Comparison of ENCODE assay signal across 8 cellular contexts in the genomic region with DNA sequence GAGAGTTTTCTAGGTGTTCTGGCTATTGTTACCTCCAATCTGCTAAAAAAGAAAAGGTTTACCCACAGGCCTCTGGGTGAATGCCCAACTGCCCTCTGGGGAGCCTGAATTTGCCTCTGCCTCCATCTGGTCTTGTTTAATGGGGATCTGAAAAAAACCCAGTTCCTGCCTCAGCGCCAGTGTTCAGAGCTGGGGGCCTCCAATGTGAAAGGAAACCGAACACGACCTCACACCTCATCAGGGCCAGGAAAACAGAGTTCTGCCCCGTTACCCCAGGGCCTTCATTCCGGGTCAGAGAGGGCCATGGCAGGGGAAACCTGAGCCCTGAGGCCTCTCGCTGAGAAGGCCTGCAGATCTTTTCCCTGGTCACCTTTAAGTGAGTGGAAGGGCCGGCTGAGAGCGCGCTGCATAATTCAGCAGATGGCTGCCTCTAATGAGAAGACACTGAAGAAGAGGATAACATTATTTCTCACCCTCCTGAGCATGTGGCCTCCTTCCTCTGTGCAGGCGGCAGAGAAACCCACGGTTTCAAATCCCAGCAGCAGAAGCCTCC. TPM values are rescaled to one million over a fixed set of nuclear protein-coding genes. Genes with fewer than 3 reads are reported as not detected.
DNase-seq lines count a peak whose midpoint lies in the region; ATAC-seq, FAIRE-seq and TF ChIP-seq lines count a peak whose summit lies in the region.

No MANE protein-coding gene starts in this region.

- no peaks in the 10 kb centered on the region for H3K9me3 ChIP-seq in Peyer's patch
- no peaks in the 10 kb centered on the region for H3K9me3 ChIP-seq in suprapubic skin

- DNase-seq in GM12864 (ENCODE audit: low read depth), result no peak
- DNase-seq in GM23338 (ENCODE audit: low spot score), result no peak
- DNase-seq in Peyer's patch, result peak in 2 of 3 donors; percentile 70 to 78
- DNase-seq in fibroblast of villous mesenchyme (ENCODE audit: low read depth), result peak; percentile 21
- DNase-seq in suprapubic skin (ENCODE audit: low spot score in 2 of 2), result no peak
- DNase-seq in H54 (ENCODE audit: insufficient read length, low spot score), result no peak
- DNase-seq in NCI-H1105 treated with DMSO at 0.1 percent for 48 hours (lab: John Stamatoyannopoulos, UW), result no peak
- no peak for DNase-seq in GM20000 (ENCODE audit: low spot score)

- H3K36me3 Mint-ChIP-seq in GM23338 (ENCODE audit: low read depth), result no peaks in the 10 kb centered on the region

- H3K9me3 Mint-ChIP-seq in GM23338, result no peaks in the 10 kb centered on the region

- no peak overlapping the region for H3K4me3 Mint-ChIP-seq in GM23338

- H3K4me3 ChIP-seq in GM12864 (ENCODE audit: low read depth, low read length) (peak overlapping the region; percentile 39), GM23338 (no peak overlapping the region), Peyer's patch (no peak overlapping the region), fibroblast of villous mesenchyme (ENCODE audit: low read depth, low read length) (no peak overlapping the region), suprapubic skin (no peak overlapping the region)

- peaks cover 32% of the 10 kb centered on the region for H3K4me1 Mint-ChIP-seq in GM23338

- peaks cover 3% of the 10 kb centered on the region for H3K27me3 Mint-ChIP-seq in GM23338 (ENCODE audit: insufficient read depth, low read depth, poor library complexity)

- no peak overlapping the region for H2AFZ ChIP-seq in GM23338

- TF ChIP-seq POLR2A in Peyer's patch (IDR thresholded peaks at IDR 0.05) (no peak), suprapubic skin (IDR thresholded peaks at IDR 0.05) (no peak), H54 (IDR thresholded peaks at IDR 0.05; ENCODE audit: low read depth, low read length) (no peak)

- H3K27me3 ChIP-seq in GM23338 (ENCODE audit: insufficient read depth) (no peaks in the 10 kb centered on the region), Peyer's patch (no peaks in the 10 kb centered on the region), suprapubic skin (no peaks in the 10 kb centered on the region)

- H3K4me2 ChIP-seq in GM23338, result no peak overlapping the region

- H3K36me3 ChIP-seq in GM23338 (ENCODE audit: insufficient read depth) (no peaks in the 10 kb centered on the region), Peyer's patch (no peaks in the 10 kb centered on the region), suprapubic skin (no peaks in the 10 kb centered on the region)

- FAIRE-seq in H54 (lab: Jason Lieb, UNC), result no peak

- peaks cover 85% of the 10 kb centered on the region for H3K79me2 ChIP-seq in GM23338 (replicated peaks; ENCODE audit: insufficient read depth)

- no peak for TF ChIP-seq EP300 in suprapubic skin (IDR thresholded peaks at IDR 0.05)

- no peaks in the 10 kb centered on the region for H3F3A ChIP-seq in GM23338 (replicated peaks; ENCODE audit: low read depth)

- TF ChIP-seq CTCF in GM12864 (IDR thresholded peaks at IDR 0.05; ENCODE audit: low read depth, low read length, missing control alignments), result no peak
- TF ChIP-seq CTCF in GM23338 (conservative IDR thresholded peaks at IDR 0.05; ENCODE audit: low read depth in 2 of 2), result no peak
- TF ChIP-seq CTCF in Peyer's patch (IDR thresholded peaks at IDR 0.05), result no peak
- no peak for TF ChIP-seq CTCF in fibroblast of villous mesenchyme (IDR thresholded peaks at IDR 0.05; ENCODE audit: insufficient read depth, low read depth, low read length)
- no peak for TF ChIP-seq CTCF in suprapubic skin (IDR thresholded peaks at IDR 0.05)
- no peak for TF ChIP-seq CTCF in GM20000 (IDR thresholded peaks at IDR 0.05; ENCODE audit: extremely low read depth, missing control alignments)

- no peaks in the 10 kb centered on the region for H3K9me2 ChIP-seq in GM23338 (ENCODE audit: insufficient read depth)

- H3K4me1 ChIP-seq in GM23338 (ENCODE audit: insufficient read depth) (peaks cover 16% of the 10 kb centered on the region), Peyer's patch (peaks cover 0 to 24% (median 6%) of the 10 kb centered on the region in 4 donors), suprapubic skin (peaks cover 12% of the 10 kb centered on the region)

- no peaks in the 10 kb centered on the region for H4K20me1 ChIP-seq in GM23338 (replicated peaks; ENCODE audit: insufficient read depth)

- 59% methylated on average over 9 of the region's 11 CpGs for WGBS in suprapubic skin

- ATAC-seq in GM23338, result peak; percentile 65

- H3K27ac ChIP-seq in GM23338 (ENCODE audit: low read depth) (no peak overlapping the region), Peyer's patch (peak overlapping the region; percentile 83 to 96 (median 87)), suprapubic skin (peak overlapping the region; percentile 72)

- H3K27ac Mint-ChIP-seq in GM23338, result peak overlapping the region; percentile 52; the same call in 1 of the 2 replicates

TF ChIP-seq in GM23338, 12 proteins besides CTCF, POLR2A, EP300 and RAD21 (continues in another document):
- TF ChIP-seq POLR2AphosphoS5 (IDR thresholded peaks at IDR 0.05; ENCODE audit: low read depth), result no peak
- no peak for TF ChIP-seq STAT1 (IDR thresholded peaks at IDR 0.05; ENCODE audit: unreplicated experiment)
- no peak for TF ChIP-seq ETS1 (IDR thresholded peaks at IDR 0.05)
- TF ChIP-seq JUNB (IDR thresholded peaks at IDR 0.05; ENCODE audit: unreplicated experiment), result no peak
- TF ChIP-seq ZNF331 (CRISPR knock-in tag; IDR thresholded peaks at IDR 0.05; ENCODE audit: low read depth), result no peak
- TF ChIP-seq NANOG (IDR thresholded peaks at IDR 0.05; ENCODE audit: borderline replicate concordance), result no peak
- no peak for TF ChIP-seq ZNF114 (CRISPR knock-in tag; IDR thresholded peaks at IDR 0.05)
- TF ChIP-seq CREB1 (CRISPR knock-in tag; IDR thresholded peaks at IDR 0.05; ENCODE audit: low read depth), result no peak
- no peak for TF ChIP-seq EZH2 (IDR thresholded peaks at IDR 0.05; ENCODE audit: low read depth, unreplicated experiment)
- TF ChIP-seq, protein P1, sequence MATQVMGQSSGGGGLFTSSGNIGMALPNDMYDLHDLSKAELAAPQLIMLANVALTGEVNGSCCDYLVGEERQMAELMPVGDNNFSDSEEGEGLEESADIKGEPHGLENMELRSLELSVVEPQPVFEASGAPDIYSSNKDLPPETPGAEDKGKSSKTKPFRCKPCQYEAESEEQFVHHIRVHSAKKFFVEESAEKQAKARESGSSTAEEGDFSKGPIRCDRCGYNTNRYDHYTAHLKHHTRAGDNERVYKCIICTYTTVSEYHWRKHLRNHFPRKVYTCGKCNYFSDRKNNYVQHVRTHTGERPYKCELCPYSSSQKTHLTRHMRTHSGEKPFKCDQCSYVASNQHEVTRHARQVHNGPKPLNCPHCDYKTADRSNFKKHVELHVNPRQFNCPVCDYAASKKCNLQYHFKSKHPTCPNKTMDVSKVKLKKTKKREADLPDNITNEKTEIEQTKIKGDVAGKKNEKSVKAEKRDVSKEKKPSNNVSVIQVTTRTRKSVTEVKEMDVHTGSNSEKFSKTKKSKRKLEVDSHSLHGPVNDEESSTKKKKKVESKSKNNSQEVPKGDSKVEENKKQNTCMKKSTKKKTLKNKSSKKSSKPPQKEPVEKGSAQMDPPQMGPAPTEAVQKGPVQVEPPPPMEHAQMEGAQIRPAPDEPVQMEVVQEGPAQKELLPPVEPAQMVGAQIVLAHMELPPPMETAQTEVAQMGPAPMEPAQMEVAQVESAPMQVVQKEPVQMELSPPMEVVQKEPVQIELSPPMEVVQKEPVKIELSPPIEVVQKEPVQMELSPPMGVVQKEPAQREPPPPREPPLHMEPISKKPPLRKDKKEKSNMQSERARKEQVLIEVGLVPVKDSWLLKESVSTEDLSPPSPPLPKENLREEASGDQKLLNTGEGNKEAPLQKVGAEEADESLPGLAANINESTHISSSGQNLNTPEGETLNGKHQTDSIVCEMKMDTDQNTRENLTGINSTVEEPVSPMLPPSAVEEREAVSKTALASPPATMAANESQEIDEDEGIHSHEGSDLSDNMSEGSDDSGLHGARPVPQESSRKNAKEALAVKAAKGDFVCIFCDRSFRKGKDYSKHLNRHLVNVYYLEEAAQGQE (IDR thresholded peaks at IDR 0.05; ENCODE audit: unreplicated experiment), result no peak

RNA-seq across cellular contexts. Expression of gene SEPTIN6, which starts 6.8 kb away (rescaled TPM):
- total RNA-seq in GM23338 (2014; rRNA removed; shearing (Covaris generic)), result 43.3 and 43.6 TPM in 2 replicates
- 36.9 and 37.0 TPM in 2 replicates for polyA plus RNA-seq in GM23338 (2016; fragmentation: Nextera tagmentation; extraction: Ambion mirVana)
- total RNA-seq in Peyer's patch, result 100 to 1,000 TPM in 1 of 4 donors, 10 to 100 TPM in 2, 1 to 10 TPM in 1; 4.9 to 116 (median 15.5) TPM
- total RNA-seq in fibroblast of villous mesenchyme, result 17.1 and 17.7 TPM in 2 replicates
- total RNA-seq in suprapubic skin, result 10 to 100 TPM; 10.1 to 14.1 (median 10.9) TPM

Comparison
In these comparisons a context has a peak if more than half of its experiments do, and no peak if none do; other contexts are left out.
1. DNase-seq: peak in Peyer's patch (2 of 3) and fibroblast of villous mesenchyme (single experiment); none in GM12864 (single experiment), GM23338 (single experiment), suprapubic skin (0 of 2), H54 (single experiment), NCI-H1105 treated with DMSO at 0.1 percent for 48 hours (single experiment) and GM20000 (single experiment).